8 cellular contexts compared by ENCODE assay signal in genomic region chr17:10614536-10615155, GRCh38. TPM values are rescaled to one million over a fixed set of nuclear protein-coding genes. Genes with fewer than 3 reads are reported as not detected.
A peak's percentile ranks its signal among the peaks of the same experiment; 100 is the strongest.
DNase-seq lines count a peak whose midpoint lies in the region; ATAC-seq and TF ChIP-seq lines count a peak whose summit lies in the region.

No MANE protein-coding gene starts in this region.

- peak; percentile 74 for DNase-seq in EL
- DNase-seq in MG63 = peak; percentile 58
- peak; percentile 15 for DNase-seq in activated CD4-positive, alpha-beta memory T cell treated with anti-CD3 and anti-CD28 coated beads for 36 hours
- DNase-seq in heart left ventricle = peak in 1 of 5 donors; percentile 28
- DNase-seq in sigmoid colon = no peak
- DNase-seq in CD8-positive, alpha-beta memory T cell = no peak
- no peak for DNase-seq in NK-92 treated with Interleukin-12 subunit alpha and Interleukin-12 subunit beta, amount 100 ng/mL, for 24 hours (lab: John Stamatoyannopoulos, UW)

- CTCF ChIA-PET in activated CD4-positive, alpha-beta memory T cell treated with anti-CD3 and anti-CD28 coated beads for 36 hours (lab: Charles Lee) = interaction anchor here (0.6 to 7.9 kb wide), 11 partner anchors 13 to 691 kb away, joined by 3 to 136 read pairs (median 6); no protein-coding TSS in a partner anchor
- CTCF ChIA-PET in CD8-positive, alpha-beta memory T cell (lab: Charles Lee) = interaction anchor here (1.0 to 7.5 kb wide), 4 partner anchors 12 to 690 kb away, joined by 3 to 73 read pairs (median 4); no protein-coding TSS in a partner anchor

- no peaks in the 10 kb centered on the region for H3K9me3 ChIP-seq in MG63
- no peaks in the 10 kb centered on the region for H3K9me3 ChIP-seq in heart left ventricle
- H3K9me3 ChIP-seq in sigmoid colon = no peaks in the 10 kb centered on the region
- H3K9me3 ChIP-seq in CD8-positive, alpha-beta memory T cell (ENCODE audit: low read length) = no peaks in the 10 kb centered on the region

- H3K4me1 Mint-ChIP-seq in activated CD4-positive, alpha-beta memory T cell treated with anti-CD3 and anti-CD28 coated beads for 36 hours (ENCODE audit: low read depth) = no peaks in the 10 kb centered on the region
- H3K4me1 Mint-ChIP-seq in CD8-positive, alpha-beta memory T cell = peaks cover 0 to 3% (median 0%) of the 10 kb centered on the region in 3 donors

- no peak overlapping the region for H3K4me3 Mint-ChIP-seq in activated CD4-positive, alpha-beta memory T cell treated with anti-CD3 and anti-CD28 coated beads for 36 hours
- H3K4me3 Mint-ChIP-seq in CD8-positive, alpha-beta memory T cell = no peak overlapping the region

- peaks cover 8% of the 10 kb centered on the region for H3K27me3 Mint-ChIP-seq in activated CD4-positive, alpha-beta memory T cell treated with anti-CD3 and anti-CD28 coated beads for 36 hours
- H3K27me3 Mint-ChIP-seq in CD8-positive, alpha-beta memory T cell = peaks cover 2 to 13% of the 10 kb centered on the region in 2 donors

- peak in 2 of 4 donors; percentile 60 to 71 for ATAC-seq in heart left ventricle

- H3K27ac ChIP-seq in 22Rv1 (no peak overlapping the region), heart left ventricle (no peak overlapping the region), sigmoid colon (no peak overlapping the region)
- H3K27ac ChIP-seq in CD8-positive, alpha-beta memory T cell (ENCODE audit: low read depth, low read length) = no peak overlapping the region

- no peak overlapping the region for H3K4me3 ChIP-seq in MG63
- H3K4me3 ChIP-seq in heart left ventricle = no peak overlapping the region
- no peak overlapping the region for H3K4me3 ChIP-seq in sigmoid colon
- no peak overlapping the region for H3K4me3 ChIP-seq in CD8-positive, alpha-beta memory T cell (ENCODE audit: low read length)

- TF ChIP-seq POLR2A in heart left ventricle (IDR thresholded peaks at IDR 0.05) (no peak), sigmoid colon (IDR thresholded peaks at IDR 0.05) (no peak)

- intact Hi-C loops in activated CD4-positive, alpha-beta memory T cell treated with anti-CD3 and anti-CD28 coated beads for 36 hours (cut with micrococcal nuclease) = loop anchor here (1.0 to 10.0 kb wide), 3 partner anchors 287 to 690 kb away; no protein-coding TSS in a partner anchor
- intact Hi-C loops in heart left ventricle (cut with DNase I) = loop anchor here (1.0 to 10.0 kb wide), 8 partner anchors 286 to 692 kb away; no protein-coding TSS in a partner anchor
- intact Hi-C loops in sigmoid colon (cut with DNase I) = loop anchor here (2.0 to 10.0 kb wide), 3 partner anchors 286 to 692 kb away; no protein-coding TSS in a partner anchor

- H3K36me3 ChIP-seq in MG63 (no peaks in the 10 kb centered on the region), heart left ventricle (no peaks in the 10 kb centered on the region), sigmoid colon (no peaks in the 10 kb centered on the region)
- no peaks in the 10 kb centered on the region for H3K36me3 ChIP-seq in CD8-positive, alpha-beta memory T cell (ENCODE audit: insufficient read depth, low read length)

- TF ChIP-seq CTCF in 22Rv1 (IDR thresholded peaks at IDR 0.05) = peak; percentile 78
- peak; percentile 52 to 78 (median 72) for TF ChIP-seq CTCF in heart left ventricle (IDR thresholded peaks at IDR 0.05)
- peak; percentile 20 to 79 (median 71) for TF ChIP-seq CTCF in sigmoid colon (IDR thresholded peaks at IDR 0.05)

- H3K36me3 Mint-ChIP-seq in activated CD4-positive, alpha-beta memory T cell treated with anti-CD3 and anti-CD28 coated beads for 36 hours = no peaks in the 10 kb centered on the region
- H3K36me3 Mint-ChIP-seq in CD8-positive, alpha-beta memory T cell = no peaks in the 10 kb centered on the region

- H3K4me1 ChIP-seq in heart left ventricle (peaks cover 0 to 15% (median 0%) of the 10 kb centered on the region in 12 donors), sigmoid colon (peaks cover 0 to 29% (median 18%) of the 10 kb centered on the region in 4 donors)
- H3K4me1 ChIP-seq in CD8-positive, alpha-beta memory T cell (ENCODE audit: insufficient read depth, low read length) = no peaks in the 10 kb centered on the region

- no peaks in the 10 kb centered on the region for H3K9me3 Mint-ChIP-seq in activated CD4-positive, alpha-beta memory T cell treated with anti-CD3 and anti-CD28 coated beads for 36 hours
- H3K9me3 Mint-ChIP-seq in CD8-positive, alpha-beta memory T cell = no peaks in the 10 kb centered on the region

- POLR2A ChIA-PET in activated CD4-positive, alpha-beta memory T cell treated with anti-CD3 and anti-CD28 coated beads for 36 hours (lab: Charles Lee) = no interaction called here
- POLR2A ChIA-PET in CD8-positive, alpha-beta memory T cell (lab: Charles Lee) = no interaction called here

- H3K27me3 ChIP-seq in MG63 (no peaks in the 10 kb centered on the region), heart left ventricle (no peaks in the 10 kb centered on the region), sigmoid colon (no peaks in the 10 kb centered on the region)
- H3K27me3 ChIP-seq in CD8-positive, alpha-beta memory T cell (ENCODE audit: insufficient read depth, low read length, poor library complexity, severe bottlenecking) = no peaks in the 10 kb centered on the region

- 61 to 68% (median 64%) methylated on average over 6 of the region's 6 CpGs for WGBS in heart left ventricle, 4 donors
- WGBS in sigmoid colon, 2 donors = 59 to 72% methylated on average over 6 of the region's 6 CpGs

- TF ChIP-seq EP300 in sigmoid colon (IDR thresholded peaks at IDR 0.05) = no peak

- H3K27ac Mint-ChIP-seq in activated CD4-positive, alpha-beta memory T cell treated with anti-CD3 and anti-CD28 coated beads for 36 hours = no peak overlapping the region
- no peak overlapping the region for H3K27ac Mint-ChIP-seq in CD8-positive, alpha-beta memory T cell

RNA-seq across cellular contexts. Expression of gene MYH3, which starts 42.5 kb away (rescaled TPM):
- total RNA-seq in MG63 (2014; rRNA removed; shearing (Covaris generic); ENCODE audit: low replicate concordance) = 0.02 and 1.2 TPM in 2 replicates
- 1 to 10 TPM; 1.6 to 2.4 TPM for total RNA-seq in activated CD4-positive, alpha-beta memory T cell treated with anti-CD3 and anti-CD28 coated beads for 36 hours
- total RNA-seq in heart left ventricle (1 to 10 TPM in 1 of 9 donors, under 1 TPM in 8; 0.13 to 1.8 (median 0.62) TPM), sigmoid colon (100 to 1,000 TPM in 1 of 4 donors, 1 to 10 TPM in 2, under 1 TPM in 1; 0.82 to 108 (median 2.0) TPM)
- polyA plus RNA-seq in heart left ventricle (1 to 10 TPM in 1 of 2 donors, under 1 TPM in 1; 0.57 to 1.2 TPM), sigmoid colon (1 to 10 TPM in 2 of 3 donors, under 1 TPM in 1; 0.23 to 2.9 (median 1.2) TPM)
- total RNA-seq in CD8-positive, alpha-beta memory T cell = 1 to 10 TPM; 2.6 to 3.5 TPM
- not detected for polyA plus RNA-seq in CD8-positive, alpha-beta memory T cell

Comparison
In these comparisons a context has a peak if more than half of its experiments do, and no peak if none do; other contexts are left out.
1. DNase-seq: peak in EL (single experiment), MG63 (single experiment) and activated CD4-positive, alpha-beta memory T cell treated with anti-CD3 and anti-CD28 coated beads for 36 hours (single experiment); none in sigmoid colon (single experiment), CD8-positive, alpha-beta memory T cell (0 of 5) and NK-92 treated with Interleukin-12 subunit alpha and Interleukin-12 subunit beta, amount 100 ng/mL, for 24 hours (single experiment).
2. Peak in every context shown above with its lines, with median percentiles within 50 percentile points of each other: CTCF ChIP-seq.